ENCODE assay signal across 8 cellular contexts in the genomic region with DNA sequence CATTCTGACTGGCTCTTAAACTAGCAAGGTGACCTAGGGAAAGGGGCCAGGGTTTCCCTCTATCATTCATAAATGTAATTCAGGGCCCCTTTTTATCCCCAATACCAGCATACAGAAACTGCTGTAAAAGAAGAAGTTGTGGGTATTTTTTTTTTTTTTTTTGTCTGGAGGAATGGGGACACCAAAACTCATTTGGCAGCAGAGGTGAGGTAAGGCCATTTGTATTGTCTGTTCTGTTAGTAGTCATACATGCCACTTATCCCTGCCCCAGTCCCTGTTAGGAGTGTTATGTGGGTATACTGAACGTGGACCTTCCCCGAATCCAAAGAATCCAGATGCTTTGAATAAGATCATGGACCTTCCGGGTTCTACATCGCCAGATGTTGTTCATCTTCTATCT. TPM values are rescaled to one million over a fixed set of nuclear protein-coding genes. Genes with fewer than 3 reads are reported as not detected.
A peak's percentile ranks its signal among the peaks of the same experiment; 100 is the strongest.
DNase-seq lines count a peak whose midpoint lies in the region; ATAC-seq and TF ChIP-seq lines count a peak whose summit lies in the region.

No MANE protein-coding gene starts in this region.

- H3K27me3 ChIP-seq in BLaER1 treated with 17β-estradiol and CSF1 and Interleukin-3, amounts not matched to agents 10 nM and 100 nM, result no peaks in the 10 kb centered on the region
- no peaks in the 10 kb centered on the region for H3K27me3 ChIP-seq in Karpas-422 (ENCODE audit: low read length)
- H3K27me3 ChIP-seq in breast epithelium, result no peaks in the 10 kb centered on the region

- peaks cover 63 to 77% (median 75%) of the 10 kb centered on the region in 3 donors for H3K4me1 Mint-ChIP-seq in naive B cell

- no peaks in the 10 kb centered on the region for H3K27me3 Mint-ChIP-seq in naive B cell

- peak overlapping the region; percentile 76 to 94 (median 80) for H3K4me3 ChIP-seq in BLaER1 treated with 17β-estradiol and CSF1 and Interleukin-3, amounts not matched to agents 10 nM and 100 nM
- H3K4me3 ChIP-seq in Karpas-422 (ENCODE audit: low read length) (peak overlapping the region; percentile 90), breast epithelium (peak overlapping the region; percentile 63 to 90 (median 86))

- H3K36me3 Mint-ChIP-seq in naive B cell, result no peaks in the 10 kb centered on the region

- H3K4me2 ChIP-seq in BLaER1 treated with 17β-estradiol and CSF1 and Interleukin-3, amounts not matched to agents 10 nM and 100 nM, result peak overlapping the region; percentile 82 to 98 (median 96)
- peak overlapping the region; percentile 97 for H3K4me2 ChIP-seq in Karpas-422 (ENCODE audit: low read depth, low read length, poor library complexity, severe bottlenecking)

- peaks cover 50 to 74% (median 65%) of the 10 kb centered on the region in 11 experiments for H4K20me1 ChIP-seq in BLaER1 treated with 17β-estradiol and CSF1 and Interleukin-3, amounts not matched to agents 10 nM and 100 nM
- peaks cover 43% of the 10 kb centered on the region for H4K20me1 ChIP-seq in Karpas-422 (ENCODE audit: insufficient read depth, low read depth, low read length)

- peaks cover 0 to 2% (median 0%) of the 10 kb centered on the region in 7 donors for H3K9me3 Mint-ChIP-seq in naive B cell

- H3K4me1 ChIP-seq in BLaER1 treated with 17β-estradiol and CSF1 and Interleukin-3, amounts not matched to agents 10 nM and 100 nM, result peaks cover 68 to 80% (median 78%) of the 10 kb centered on the region in 10 experiments
- H3K4me1 ChIP-seq in Karpas-422 (ENCODE audit: low read length), result peaks cover 72% of the 10 kb centered on the region
- peaks cover 0 to 18% of the 10 kb centered on the region in 2 donors for H3K4me1 ChIP-seq in breast epithelium

- peak overlapping the region in 10 of 11 experiments; percentile 95 to 100 (median 99); a peak in 20 of 22 replicates for H3K27ac ChIP-seq in BLaER1 treated with 17β-estradiol and CSF1 and Interleukin-3, amounts not matched to agents 10 nM and 100 nM
- H3K27ac ChIP-seq in Karpas-422 (ENCODE audit: low read length), result peak overlapping the region; percentile 82
- H3K27ac ChIP-seq in breast epithelium, result peak overlapping the region; percentile 96 to 99

- peak overlapping the region; percentile 91 to 100 (median 99) for H3K4me3 Mint-ChIP-seq in naive B cell

- TF ChIP-seq CTCF in breast epithelium (IDR thresholded peaks at IDR 0.05), result no peak

- no peaks in the 10 kb centered on the region for H3K9me3 ChIP-seq in BLaER1 treated with 17β-estradiol and CSF1 and Interleukin-3, amounts not matched to agents 10 nM and 100 nM (replicated peaks in 1 of 11)
- no peaks in the 10 kb centered on the region for H3K9me3 ChIP-seq in Karpas-422 (ENCODE audit: low read length)
- no peaks in the 10 kb centered on the region for H3K9me3 ChIP-seq in breast epithelium

- H3K27ac Mint-ChIP-seq in naive B cell, result peak overlapping the region; percentile 73 to 100 (median 98)

- no peak overlapping the region for H2AFZ ChIP-seq in Karpas-422 (ENCODE audit: low read length)

- ATAC-seq in naive B cell (ENCODE audit: low read depth in 2 of 2), result no peak
- ATAC-seq in HG03159 (IDR thresholded peaks at IDR 0.05; ENCODE audit: unreplicated experiment), result no peak

- H3K36me3 ChIP-seq in BLaER1 treated with 17β-estradiol and CSF1 and Interleukin-3, amounts not matched to agents 10 nM and 100 nM, result peaks cover 7 to 43% (median 23%) of the 10 kb centered on the region in 11 experiments; a peak in 20 of 22 replicates
- H3K36me3 ChIP-seq in Karpas-422 (ENCODE audit: insufficient read depth, low read length), result peaks cover 19% of the 10 kb centered on the region
- H3K36me3 ChIP-seq in breast epithelium, result no peaks in the 10 kb centered on the region

- peaks cover 91% of the 10 kb centered on the region for H3K79me2 ChIP-seq in Karpas-422 (ENCODE audit: low read length)

- peak overlapping the region; percentile 95 to 99 (median 97) for H3K9ac ChIP-seq in BLaER1 treated with 17β-estradiol and CSF1 and Interleukin-3, amounts not matched to agents 10 nM and 100 nM
- peak overlapping the region; percentile 97 for H3K9ac ChIP-seq in Karpas-422 (ENCODE audit: low read length)

- TF ChIP-seq POLR2A in breast epithelium (IDR thresholded peaks at IDR 0.05), result no peak

- H3K9me2 ChIP-seq in Karpas-422 (replicated peaks; ENCODE audit: insufficient read depth, low read length), result no peaks in the 10 kb centered on the region

- peak; percentile 77 for DNase-seq in Karpas-422
- no peak for DNase-seq in breast epithelium (ENCODE audit: low spot score in 2 of 2)
- DNase-seq in naive B cell, result peak; percentile 45
- no peak for DNase-seq in activated CD4-positive, CD25-positive, alpha-beta regulatory T cell treated with anti-CD3 and anti-CD28 coated beads, Interleukin-2, amount 50 U/mL, for 72 hours
- DNase-seq in activated CD4-positive, alpha-beta T cell treated with anti-CD3 and anti-CD28 coated beads, Interleukin-2, amount 50 U/mL, for 4 hours, result no peak
- no peak for DNase-seq in Kasumi-1 (lab: John Stamatoyannopoulos, UW)

- intact Hi-C loops in breast epithelium (cut with DNase I; ENCODE audit: low total_unique reads), result no loop called here

RNA-seq across cellular contexts. Expression of a gene that starts 1.7 kb away (rescaled TPM):
- 208 and 281 TPM in 2 replicates for total RNA-seq in Karpas-422 (2014; rRNA removed; shearing (Covaris generic); ENCODE audit: low replicate concordance)
- 100 to 1,000 TPM; 298 to 321 (median 299) TPM for total RNA-seq in breast epithelium
- 100 to 1,000 TPM in 5 of 6 donors, 10 to 100 TPM in 1; 91.6 to 177 (median 125) TPM for polyA plus RNA-seq in naive B cell (ENCODE audit: low read depth in 6 of 6)

RNA-seq across cellular contexts. Expression of a gene that starts 1.9 kb away (rescaled TPM):
- total RNA-seq in Karpas-422 (2014; rRNA removed; shearing (Covaris generic); ENCODE audit: low replicate concordance), result 141 and 167 TPM in 2 replicates
- total RNA-seq in breast epithelium, result 100 to 1,000 TPM; 339 to 515 (median 383) TPM
- polyA plus RNA-seq in naive B cell (ENCODE audit: low read depth in 6 of 6), result 10 to 100 TPM in 5 of 6 donors, 1 to 10 TPM in 1; 10.0 to 54.7 (median 28.7) TPM

RNA-seq across cellular contexts. Expression of a gene that starts 38.7 kb away (rescaled TPM):
- total RNA-seq in Karpas-422 (2014; rRNA removed; shearing (Covaris generic); ENCODE audit: low replicate concordance), result 30.5 and 40.0 TPM in 2 replicates
- 10 to 100 TPM; 34.4 to 43.3 (median 40.3) TPM for total RNA-seq in breast epithelium
- polyA plus RNA-seq in naive B cell (ENCODE audit: low read depth in 6 of 6), result 10 to 100 TPM; 24.4 to 35.6 (median 29.5) TPM

Comparison
In these comparisons a context has a peak if more than half of its experiments do, and no peak if none do; other contexts are left out.
1. DNase-seq: peak in Karpas-422 (single experiment) and naive B cell (single experiment); none in breast epithelium (0 of 2), activated CD4-positive, CD25-positive, alpha-beta regulatory T cell treated with anti-CD3 and anti-CD28 coated beads, Interleukin-2, amount 50 U/mL, for 72 hours (single experiment), activated CD4-positive, alpha-beta T cell treated with anti-CD3 and anti-CD28 coated beads, Interleukin-2, amount 50 U/mL, for 4 hours (0 of 2) and Kasumi-1 (0 of 2).
2. Peak in every context shown above with its lines, with median percentiles within 50 percentile points of each other: H3K27ac ChIP-seq and H3K4me3 ChIP-seq.